Comparison of ENCODE assay signal across 19 cellular contexts in genomic region chr1:51463561-51463960, GRCh38.
"Had no signal": no experiment of that assay in that cellular context is flagged by ENCODE, and none has a peak within 500 bp of the region (broad histone marks: within the 10 kb centered on the region; RNA-seq: fewer than 3 reads in every experiment).

No MANE protein-coding gene starts in this region.

- H3K27me3 ChIP-seq: neutrophil, upper lobe of right lung had no signal

- H3K4me1 ChIP-seq: lower lobe of right lung, parathyroid adenoma, upper lobe of right lung had no signal

- ATAC-seq: activated CD4-positive, alpha-beta T cell treated with anti-CD3 and anti-CD28 coated beads for 36 hours; lower lobe of right lung; natural killer cell treated with Interleukin-12 subunit alpha and Interleukin-12 subunit beta and Interleukin-15 and Interleukin-18, amount 100 ng/mL, for 72 hours; T-cell; upper lobe of right lung; WTC11 had no signal

- H3K9ac ChIP-seq: parathyroid adenoma had no signal

- DNase-seq: activated CD4-positive, alpha-beta memory T cell treated with anti-CD3 and anti-CD28 coated beads for 36 hours; activated CD4-positive, alpha-beta T cell treated with anti-CD3 and anti-CD28 coated beads for 36 hours; activated naive CD4-positive, alpha-beta T cell; activated naive CD8-positive, alpha-beta T cell treated with anti-CD3 and anti-CD28 coated beads for 36 hours; activated T-cell treated with anti-CD3 and anti-CD28 coated beads for 4 hours; caudate nucleus; endodermal cell; foreskin melanocyte; glutamatergic neuron; lower lobe of right lung; stimulated activated CD8-positive, alpha-beta memory T cell treated with anti-CD3 and anti-CD28 coated beads, Interleukin-4, amount 100 ng/mL, for 48 hours; stimulated activated naive CD4-positive, alpha-beta T cell; T-cell; upper lobe of right lung had no signal

- H3K79me2 ChIP-seq: parathyroid adenoma had no signal

- H3K27ac ChIP-seq: epithelial cell of prostate, lower lobe of right lung, neutrophil, parathyroid adenoma, upper lobe of right lung had no signal

- H3K9me3 ChIP-seq: lower lobe of right lung, neutrophil, upper lobe of right lung had no signal

- H2AFZ ChIP-seq: parathyroid adenoma had no signal

- H3K4me3 ChIP-seq: lower lobe of right lung, upper lobe of right lung had no signal
